In the genomic region with DNA sequence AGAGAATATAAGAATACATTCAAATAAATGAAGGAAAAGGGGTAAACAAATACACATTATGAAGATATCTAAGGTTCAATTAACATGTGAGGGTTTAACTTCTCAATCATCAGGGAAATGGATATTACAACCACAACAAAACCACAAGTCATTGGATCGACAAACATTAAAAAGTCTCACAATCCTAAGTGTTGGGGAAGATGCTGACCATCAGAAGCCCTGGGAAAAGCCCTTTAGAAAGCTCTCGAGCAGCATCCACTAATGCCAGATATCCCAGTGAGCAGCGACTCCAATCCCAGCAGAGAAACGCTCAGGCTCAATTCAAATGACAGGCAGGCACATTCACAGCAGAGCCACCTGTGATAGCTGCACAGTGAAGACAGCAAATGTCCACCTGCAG, we compare ENCODE assay signal across 34 cellular contexts. TPM values are rescaled to one million over a fixed set of nuclear protein-coding genes. Genes with fewer than 3 reads are reported as not detected.
"Had no signal": no experiment of that assay in that cellular context is flagged by ENCODE, and none has a peak within 500 bp of the region (broad histone marks: within the 10 kb centered on the region; RNA-seq: fewer than 3 reads in every experiment).

No MANE protein-coding gene starts in this region.

- H3K36me3 ChIP-seq: ascending aorta, brain microvascular endothelial cell, colonic mucosa, esophagus squamous epithelium, gastroesophageal sphincter, heart right ventricle had no signal

- H3K9me3 ChIP-seq: ascending aorta, colonic mucosa, esophagus squamous epithelium, gastroesophageal sphincter had no signal

- H3K4me3 Mint-ChIP-seq: activated CD4-positive, alpha-beta memory T cell treated with anti-CD3 and anti-CD28 coated beads, Interleukin-2, amount 10 ng/mL, durations not matched to agents 7 days and 5 days; activated CD4-positive, alpha-beta T cell treated with anti-CD3 and anti-CD28 coated beads, Interleukin-2, amount 10 ng/mL, durations not matched to agents 7 days and 5 days; activated naive CD4-positive, alpha-beta T cell treated with anti-CD3 and anti-CD28 coated beads, Interleukin-2, amount 10 ng/mL, durations not matched to agents 7 days and 5 days; activated naive CD8-positive, alpha-beta T cell treated with anti-CD3 and anti-CD28 coated beads, Interleukin-2, amount 10 ng/mL, durations not matched to agents 7 days and 5 days; activated T-cell treated with anti-CD3 and anti-CD28 coated beads, Interleukin-2, amount 50 U/mL, for 24 hours; activated T-cell treated with anti-CD3 and anti-CD28 coated beads, Interleukin-2, amount 50 U/mL, for 72 hours had no signal

- FAIRE-seq: endometrium, endothelial cell of umbilical vein had no signal

- H3K4me1 Mint-ChIP-seq: activated CD4-positive, alpha-beta memory T cell treated with anti-CD3 and anti-CD28 coated beads, Interleukin-2, amount 10 ng/mL, durations not matched to agents 7 days and 5 days; activated CD4-positive, alpha-beta T cell treated with anti-CD3 and anti-CD28 coated beads, Interleukin-2, amount 10 ng/mL, durations not matched to agents 7 days and 5 days; activated naive CD4-positive, alpha-beta T cell treated with anti-CD3 and anti-CD28 coated beads, Interleukin-2, amount 10 ng/mL, durations not matched to agents 7 days and 5 days; activated naive CD8-positive, alpha-beta T cell treated with anti-CD3 and anti-CD28 coated beads, Interleukin-2, amount 10 ng/mL, durations not matched to agents 7 days and 5 days had no signal

- H3K9me3 Mint-ChIP-seq: activated naive CD8-positive, alpha-beta T cell treated with anti-CD3 and anti-CD28 coated beads, Interleukin-2, amount 10 ng/mL, durations not matched to agents 7 days and 5 days; activated T-cell treated with anti-CD3 and anti-CD28 coated beads, Interleukin-2, amount 50 U/mL, for 24 hours had no signal

- H3K4me1 ChIP-seq: ascending aorta, colonic mucosa, esophagus squamous epithelium, gastroesophageal sphincter, heart right ventricle had no signal

- H3K36me3 Mint-ChIP-seq: activated naive CD4-positive, alpha-beta T cell treated with anti-CD3 and anti-CD28 coated beads, Interleukin-2, amount 10 ng/mL, durations not matched to agents 7 days and 5 days; activated naive CD8-positive, alpha-beta T cell treated with anti-CD3 and anti-CD28 coated beads, Interleukin-2, amount 10 ng/mL, durations not matched to agents 7 days and 5 days had no signal

- H3K4me3 ChIP-seq: ascending aorta, colonic mucosa, esophagus squamous epithelium, gastroesophageal sphincter, heart right ventricle had no signal

- H3K27ac Mint-ChIP-seq: activated CD4-positive, alpha-beta memory T cell treated with anti-CD3 and anti-CD28 coated beads, Interleukin-2, amount 10 ng/mL, durations not matched to agents 7 days and 5 days; activated CD4-positive, alpha-beta T cell treated with anti-CD3 and anti-CD28 coated beads, Interleukin-2, amount 10 ng/mL, durations not matched to agents 7 days and 5 days; activated naive CD4-positive, alpha-beta T cell treated with anti-CD3 and anti-CD28 coated beads, Interleukin-2, amount 10 ng/mL, durations not matched to agents 7 days and 5 days; activated naive CD8-positive, alpha-beta T cell treated with anti-CD3 and anti-CD28 coated beads, Interleukin-2, amount 10 ng/mL, durations not matched to agents 7 days and 5 days; activated T-cell treated with anti-CD3 and anti-CD28 coated beads, Interleukin-2, amount 50 U/mL, for 24 hours; activated T-cell treated with anti-CD3 and anti-CD28 coated beads, Interleukin-2, amount 50 U/mL, for 72 hours had no signal

- H3K27ac ChIP-seq: ascending aorta, brain microvascular endothelial cell, colonic mucosa, epithelial cell of prostate, esophagus squamous epithelium, gastroesophageal sphincter, heart right ventricle had no signal

- H3K27me3 ChIP-seq: ascending aorta, brain microvascular endothelial cell, colonic mucosa, gastroesophageal sphincter had no signal

- DNase-seq: activated CD4-positive, alpha-beta memory T cell treated with anti-CD3 and anti-CD28 coated beads, Interleukin-2, amount 10 ng/mL, durations not matched to agents 7 days and 5 days; activated CD4-positive, alpha-beta T cell treated with anti-CD3 and anti-CD28 coated beads for 1 hour; activated CD4-positive, alpha-beta T cell treated with anti-CD3 and anti-CD28 coated beads for 4 hours; activated CD4-positive, alpha-beta T cell treated with anti-CD3 and anti-CD28 coated beads, Interleukin-2, amount 10 ng/mL, durations not matched to agents 7 days and 5 days; activated CD4-positive, alpha-beta T cell treated with anti-CD3 and anti-CD28 coated beads, Interleukin-2, amount 50 U/mL, for 4 hours; activated CD4-positive, CD25-positive, alpha-beta regulatory T cell; activated CD8-positive, alpha-beta memory T cell treated with anti-CD3 and anti-CD28 coated beads, Interleukin-2, amount 50 U/mL, for 48 hours; activated gamma-delta T cell; activated naive CD4-positive, alpha-beta T cell; activated naive CD4-positive, alpha-beta T cell treated with anti-CD3 and anti-CD28 coated beads, Interleukin-2, amount 10 ng/mL, durations not matched to agents 7 days and 5 days; activated naive CD8-positive, alpha-beta T cell treated with anti-CD3 and anti-CD28 coated beads, Interleukin-2, amount 10 ng/mL, durations not matched to agents 7 days and 5 days; activated T-cell treated with anti-CD3 and anti-CD28 coated beads for 4 hours; activated T-cell treated with anti-CD3 and anti-CD28 coated beads, Interleukin-2, amount 50 U/mL, for 24 hours; activated T-cell treated with anti-CD3 and anti-CD28 coated beads, Interleukin-2, amount 50 U/mL, for 72 hours; brain microvascular endothelial cell; caudate nucleus; colonic mucosa; effector CD8-positive, alpha-beta T cell; esophagus squamous epithelium; foreskin melanocyte; heart right ventricle; T-helper 2 cell had no signal

RNA-seq across cellular contexts. Expression of gene TPRX1, which starts 3.1 kb away (rescaled TPM):
- total RNA-seq: activated CD4-positive, alpha-beta memory T cell treated with anti-CD3 and anti-CD28 coated beads, Interleukin-2, amount 10 ng/mL, durations not matched to agents 7 days and 5 days; activated CD4-positive, alpha-beta T cell treated with anti-CD3 and anti-CD28 coated beads, Interleukin-2, amount 10 ng/mL, durations not matched to agents 7 days and 5 days; activated naive CD4-positive, alpha-beta T cell treated with anti-CD3 and anti-CD28 coated beads, Interleukin-2, amount 50 U/mL, for 72 hours; activated naive CD8-positive, alpha-beta T cell treated with anti-CD3 and anti-CD28 coated beads, Interleukin-2, amount 10 ng/mL, durations not matched to agents 7 days and 5 days; activated T-cell treated with anti-CD3 and anti-CD28 coated beads, Interleukin-2, amount 50 U/mL, for 72 hours; ascending aorta; colonic mucosa; dermis microvascular lymphatic vessel endothelial cell; endothelial cell of umbilical vein; esophagus squamous epithelium; fibroblast of lung; fibroblast of villous mesenchyme; gastroesophageal sphincter; glomerular endothelial cell; heart right ventricle; T-helper 1 cell treated with Interleukin-12 subunit alpha and Interleukin-12 subunit beta and Interleukin-4 antibody, amounts not matched to agents 30 ng/mL and 1 ng/mL, for 36 hours had no signal
- polyA plus RNA-seq: endothelial cell of umbilical vein, esophagus, fibroblast of lung, heart right ventricle had no signal

RNA-seq across cellular contexts. Expression of gene CRX, which starts 20.5 kb away (rescaled TPM):
- total RNA-seq: activated CD4-positive, alpha-beta memory T cell treated with anti-CD3 and anti-CD28 coated beads, Interleukin-2, amount 10 ng/mL, durations not matched to agents 7 days and 5 days; activated CD4-positive, alpha-beta T cell treated with anti-CD3 and anti-CD28 coated beads, Interleukin-2, amount 10 ng/mL, durations not matched to agents 7 days and 5 days; activated naive CD4-positive, alpha-beta T cell treated with anti-CD3 and anti-CD28 coated beads, Interleukin-2, amount 50 U/mL, for 72 hours; activated T-cell treated with anti-CD3 and anti-CD28 coated beads, Interleukin-2, amount 50 U/mL, for 72 hours; ascending aorta; colonic mucosa; dermis microvascular lymphatic vessel endothelial cell; endothelial cell of umbilical vein; esophagus squamous epithelium; fibroblast of lung; fibroblast of villous mesenchyme; gastroesophageal sphincter; glomerular endothelial cell; heart right ventricle; T-helper 1 cell treated with Interleukin-12 subunit alpha and Interleukin-12 subunit beta and Interleukin-4 antibody, amounts not matched to agents 30 ng/mL and 1 ng/mL, for 36 hours had no signal
- polyA plus RNA-seq: endothelial cell of umbilical vein, esophagus, fibroblast of lung, heart right ventricle had no signal

RNA-seq across cellular contexts. Expression of gene TPRX2, which starts 57.8 kb away (rescaled TPM):
- total RNA-seq: activated CD4-positive, alpha-beta memory T cell treated with anti-CD3 and anti-CD28 coated beads, Interleukin-2, amount 10 ng/mL, durations not matched to agents 7 days and 5 days; activated CD4-positive, alpha-beta T cell treated with anti-CD3 and anti-CD28 coated beads, Interleukin-2, amount 10 ng/mL, durations not matched to agents 7 days and 5 days; activated naive CD4-positive, alpha-beta T cell treated with anti-CD3 and anti-CD28 coated beads, Interleukin-2, amount 50 U/mL, for 72 hours; activated naive CD8-positive, alpha-beta T cell treated with anti-CD3 and anti-CD28 coated beads, Interleukin-2, amount 10 ng/mL, durations not matched to agents 7 days and 5 days; activated T-cell treated with anti-CD3 and anti-CD28 coated beads, Interleukin-2, amount 50 U/mL, for 72 hours; ascending aorta; colonic mucosa; dermis microvascular lymphatic vessel endothelial cell; endothelial cell of umbilical vein; esophagus squamous epithelium; fibroblast of lung; fibroblast of villous mesenchyme; gastroesophageal sphincter; glomerular endothelial cell; heart right ventricle; T-helper 1 cell treated with Interleukin-12 subunit alpha and Interleukin-12 subunit beta and Interleukin-4 antibody, amounts not matched to agents 30 ng/mL and 1 ng/mL, for 36 hours had no signal
- polyA plus RNA-seq: endothelial cell of umbilical vein, esophagus, fibroblast of lung, heart right ventricle had no signal
